ENCODE assay signal across 10 cellular contexts in genomic region chr15:74430510-74430951, GRCh38. TPM values are rescaled to one million over a fixed set of nuclear protein-coding genes. Genes with fewer than 3 reads are reported as not detected.
A peak's percentile ranks its signal among the peaks of the same experiment; 100 is the strongest.
DNase-seq lines count a peak whose midpoint lies in the region; ATAC-seq and TF ChIP-seq lines count a peak whose summit lies in the region.
"Had no signal": no experiment of that assay in that cellular context is flagged by ENCODE, and none has a peak within 500 bp of the region (broad histone marks: within the 10 kb centered on the region; RNA-seq: fewer than 3 reads in every experiment).

No MANE protein-coding gene starts in this region.

- peak overlapping the region; percentile 82 to 88 for H3K27ac Mint-ChIP-seq in activated naive CD4-positive, alpha-beta T cell treated with anti-CD3 and anti-CD28 coated beads, Interleukin-2, amount 50 U/mL, for 72 hours
- no peak overlapping the region for H3K27ac Mint-ChIP-seq in activated naive CD4-positive, alpha-beta T cell treated with anti-CD3 and anti-CD28 coated beads, Interleukin-2, amount 10 ng/mL, durations not matched to agents 7 days and 5 days
- H3K27ac Mint-ChIP-seq in activated B cell treated with CpG ODN at 0.5 μM for 24 hours: peak overlapping the region; percentile 84
- H3K27ac Mint-ChIP-seq: neural progenitor cell had no signal

- H3K27ac ChIP-seq in temporal lobe (ENCODE audit: low read depth, low read length): peak overlapping the region; percentile 82
- H3K27ac ChIP-seq: neural progenitor cell had no signal

- DNase-seq in activated naive CD4-positive, alpha-beta T cell treated with anti-CD3 and anti-CD28 coated beads, Interleukin-2, amount 50 U/mL, for 72 hours (ENCODE audit: low spot score in 2 of 2): no peak
- DNase-seq in activated naive CD4-positive, alpha-beta T cell treated with anti-CD3 and anti-CD28 coated beads, Interleukin-2, amount 10 ng/mL, durations not matched to agents 7 days and 5 days: no peak
- peak; percentile 47 for DNase-seq in activated B cell treated with CpG ODN at 0.5 μM for 24 hours
- peak; percentile 53 for DNase-seq in glomerular visceral epithelial cell (ENCODE audit: extremely low spot score)
- DNase-seq in stimulated activated CD4-positive, alpha-beta T cell treated with anti-CD3 and anti-CD28 coated beads, Interleukin-2, amount 100 ng/mL, for 24 hours: no peak
- no peak for DNase-seq in NCI-H2081 treated with DMSO at 0.1 percent for 48 hours (lab: John Stamatoyannopoulos, UW)
- DNase-seq in left lobe of liver (ENCODE audit: low spot score): no peak
- DNase-seq: BE2C had no signal

- no peaks in the 10 kb centered on the region for H3K9me3 Mint-ChIP-seq in activated naive CD4-positive, alpha-beta T cell treated with anti-CD3 and anti-CD28 coated beads, Interleukin-2, amount 50 U/mL, for 72 hours
- no peaks in the 10 kb centered on the region for H3K9me3 Mint-ChIP-seq in activated naive CD4-positive, alpha-beta T cell treated with anti-CD3 and anti-CD28 coated beads, Interleukin-2, amount 10 ng/mL, durations not matched to agents 7 days and 5 days
- H3K9me3 Mint-ChIP-seq in activated B cell treated with CpG ODN at 0.5 μM for 24 hours: no peaks in the 10 kb centered on the region
- H3K9me3 Mint-ChIP-seq: neural progenitor cell had no signal

- intact Hi-C loops in activated B cell treated with CpG ODN at 0.5 μM for 24 hours (cut with micrococcal nuclease): no loop called here

- POLR2A ChIA-PET in activated B cell treated with CpG ODN at 0.5 μM for 24 hours (lab: Charles Lee): interaction anchor here (1.1 to 12.1 kb wide), 9 partner anchors 10 to 360 kb away, joined by 3 to 214 read pairs (median 10); partner anchors contain the start of gene UBL7

- CTCF ChIA-PET in activated naive CD4-positive, alpha-beta T cell treated with anti-CD3 and anti-CD28 coated beads, Interleukin-2, amount 10 ng/mL, durations not matched to agents 7 days and 5 days (lab: Charles Lee): interaction anchor here (0.7 to 2.2 kb wide), 4 partner anchors 8 to 55 kb away, joined by 3 to 17 read pairs (median 4); no protein-coding TSS in a partner anchor
- CTCF ChIA-PET in activated B cell treated with CpG ODN at 0.5 μM for 24 hours (lab: Charles Lee): interaction anchor here (2.9 to 17.7 kb wide), 3 partner anchors 9 to 50 kb away, joined by 9 to 403 read pairs (median 21); no protein-coding TSS in a partner anchor

- peaks cover 26 to 43% of the 10 kb centered on the region in 2 donors for H3K36me3 Mint-ChIP-seq in activated naive CD4-positive, alpha-beta T cell treated with anti-CD3 and anti-CD28 coated beads, Interleukin-2, amount 50 U/mL, for 72 hours
- no peaks in the 10 kb centered on the region for H3K36me3 Mint-ChIP-seq in activated naive CD4-positive, alpha-beta T cell treated with anti-CD3 and anti-CD28 coated beads, Interleukin-2, amount 10 ng/mL, durations not matched to agents 7 days and 5 days
- peaks cover 63% of the 10 kb centered on the region for H3K36me3 Mint-ChIP-seq in activated B cell treated with CpG ODN at 0.5 μM for 24 hours (ENCODE audit: low read depth)

- peaks cover 49% of the 10 kb centered on the region for H3K4me1 Mint-ChIP-seq in activated naive CD4-positive, alpha-beta T cell treated with anti-CD3 and anti-CD28 coated beads, Interleukin-2, amount 10 ng/mL, durations not matched to agents 7 days and 5 days
- H3K4me1 Mint-ChIP-seq in activated B cell treated with CpG ODN at 0.5 μM for 24 hours: peaks cover 87% of the 10 kb centered on the region

- H3K27me3 Mint-ChIP-seq in activated naive CD4-positive, alpha-beta T cell treated with anti-CD3 and anti-CD28 coated beads, Interleukin-2, amount 10 ng/mL, durations not matched to agents 7 days and 5 days: peaks cover 22% of the 10 kb centered on the region
- no peaks in the 10 kb centered on the region for H3K27me3 Mint-ChIP-seq in activated B cell treated with CpG ODN at 0.5 μM for 24 hours

- ATAC-seq in activated naive CD4-positive, alpha-beta T cell treated with anti-CD3 and anti-CD28 coated beads, Interleukin-2, amount 50 U/mL, for 72 hours: peak in 1 of 2 donors; percentile 13
- ATAC-seq in activated B cell treated with CpG ODN at 0.5 μM for 24 hours (ENCODE audit: low read depth) (no peak), left lobe of liver (no peak)

- H3K4me3 Mint-ChIP-seq in activated naive CD4-positive, alpha-beta T cell treated with anti-CD3 and anti-CD28 coated beads, Interleukin-2, amount 10 ng/mL, durations not matched to agents 7 days and 5 days: no peak overlapping the region
- peak overlapping the region; percentile 96 for H3K4me3 Mint-ChIP-seq in activated B cell treated with CpG ODN at 0.5 μM for 24 hours

- TF ChIP-seq CTCF in activated B cell treated with CpG ODN at 0.5 μM for 24 hours (IDR thresholded peaks at IDR 0.05): no peak

RNA-seq across cellular contexts. Expression of gene SEMA7A, which starts 3.2 kb away (rescaled TPM):
- 10 to 100 TPM; 47.8 to 53.6 TPM for total RNA-seq in activated naive CD4-positive, alpha-beta T cell treated with anti-CD3 and anti-CD28 coated beads, Interleukin-2, amount 50 U/mL, for 72 hours
- total RNA-seq in activated B cell treated with CpG ODN at 0.5 μM for 24 hours (159 and 178 TPM in 2 replicates), temporal lobe (25.8 TPM), left lobe of liver (0.53 TPM)

RNA-seq across cellular contexts. Expression of gene UBL7, which starts 30.4 kb away (rescaled TPM):
- total RNA-seq in activated naive CD4-positive, alpha-beta T cell treated with anti-CD3 and anti-CD28 coated beads, Interleukin-2, amount 50 U/mL, for 72 hours: 10 to 100 TPM; 43.3 to 50.4 TPM
- total RNA-seq in activated B cell treated with CpG ODN at 0.5 μM for 24 hours: 40.6 and 48.8 TPM in 2 replicates
- 16.5 TPM for total RNA-seq in temporal lobe
- 15.4 TPM for total RNA-seq in left lobe of liver

Comparison
In these comparisons a context has a peak if more than half of its experiments do, and no peak if none do; other contexts are left out.
1. DNase-seq: peak in activated B cell treated with CpG ODN at 0.5 μM for 24 hours (single experiment) and glomerular visceral epithelial cell (single experiment); none in activated naive CD4-positive, alpha-beta T cell treated with anti-CD3 and anti-CD28 coated beads, Interleukin-2, amount 50 U/mL, for 72 hours (0 of 2), activated naive CD4-positive, alpha-beta T cell treated with anti-CD3 and anti-CD28 coated beads, Interleukin-2, amount 10 ng/mL, durations not matched to agents 7 days and 5 days (single experiment), stimulated activated CD4-positive, alpha-beta T cell treated with anti-CD3 and anti-CD28 coated beads, Interleukin-2, amount 100 ng/mL, for 24 hours (0 of 2), NCI-H2081 treated with DMSO at 0.1 percent for 48 hours (single experiment) and left lobe of liver (single experiment).
2. RNA of gene SEMA7A, which starts 3.2 kb away (total RNA-seq): 159 to 178 TPM in activated B cell treated with CpG ODN at 0.5 μM for 24 hours, 47.8 to 53.6 TPM in activated naive CD4-positive, alpha-beta T cell treated with anti-CD3 and anti-CD28 coated beads, Interleukin-2, amount 50 U/mL, for 72 hours and 25.8 TPM in temporal lobe (single experiment); 0.53 TPM in left lobe of liver (single experiment); every median in the first group is over 10 times any median in the second.